Comparison of ENCODE assay signal across 9 cellular contexts in the genomic region with DNA sequence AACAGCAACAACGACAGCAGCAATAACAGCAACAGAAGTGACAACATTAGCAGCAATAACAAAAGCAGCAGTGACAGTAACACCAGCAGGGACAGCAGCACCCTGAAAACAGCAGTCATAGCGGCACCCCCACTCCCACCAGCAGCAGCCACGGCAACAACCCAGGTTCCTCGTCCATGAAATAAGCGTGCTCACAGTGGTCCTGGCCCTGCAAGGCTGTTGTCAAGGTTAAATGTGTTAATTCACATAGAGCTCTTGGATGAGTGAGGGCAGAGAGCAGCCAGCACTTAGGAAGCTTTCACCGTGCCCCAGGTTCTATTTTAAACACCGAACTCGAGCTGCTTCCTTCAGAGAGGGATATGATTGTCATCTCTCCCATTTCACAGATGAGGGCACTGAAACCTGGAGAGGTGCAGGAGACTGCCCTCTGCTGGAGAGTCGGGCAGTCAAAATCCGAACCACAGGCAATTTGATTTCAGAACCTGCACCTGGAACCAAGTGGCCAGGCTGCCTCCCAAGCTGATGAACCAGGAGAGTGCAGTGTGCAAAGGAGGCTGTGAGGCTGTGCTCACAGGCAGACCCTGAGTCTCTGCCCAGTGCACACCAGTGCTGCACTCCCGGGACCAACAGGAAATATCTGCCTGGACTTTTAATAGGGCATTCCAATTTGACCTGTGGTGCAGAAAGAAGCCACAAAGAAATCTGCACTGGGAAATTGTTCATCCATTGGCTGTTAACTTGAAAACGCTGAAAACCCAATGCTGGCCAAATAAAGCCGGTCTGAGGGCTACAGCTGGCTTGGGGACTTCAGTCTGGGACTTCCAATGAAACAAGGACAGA. TPM values are rescaled to one million over a fixed set of nuclear protein-coding genes. Genes with fewer than 3 reads are reported as not detected.
DNase-seq lines count a peak whose midpoint lies in the region; ATAC-seq and TF ChIP-seq lines count a peak whose summit lies in the region.
"Had no signal": no experiment of that assay in that cellular context is flagged by ENCODE, and none has a peak within 500 bp of the region (broad histone marks: within the 10 kb centered on the region; RNA-seq: fewer than 3 reads in every experiment).

No MANE protein-coding gene starts in this region.

- H2BK12ac ChIP-seq in trophoblast cell (ENCODE audit: low read length), result no peak overlapping the region

- H3K79me2 ChIP-seq in trophoblast cell (ENCODE audit: control insufficient read depth, insufficient read depth, low read length, poor library complexity), result no peaks in the 10 kb centered on the region

- H3K4me2 ChIP-seq in trophoblast cell (ENCODE audit: low read length), result no peak overlapping the region

- peak; percentile 64 for TF ChIP-seq CTCF in LNCaP clone FGC (IDR thresholded peaks at IDR 0.05; ENCODE audit: control insufficient read depth, extremely low read depth, insufficient read depth)

- H3K4me3 ChIP-seq in LNCaP clone FGC (ENCODE audit: low read depth, low read length) (no peak overlapping the region), trophoblast cell (ENCODE audit: low read depth, low read length) (no peak overlapping the region)
- H3K4me3 ChIP-seq: dorsolateral prefrontal cortex had no signal

- no peak overlapping the region for H2BK120ac ChIP-seq in trophoblast cell (ENCODE audit: insufficient read depth, low read length, poor library complexity)

- H3K23ac ChIP-seq in trophoblast cell (ENCODE audit: low read length), result no peak overlapping the region

- H3K27ac ChIP-seq in trophoblast cell (ENCODE audit: low read depth, low read length), result no peak overlapping the region
- H3K27ac ChIP-seq: dorsolateral prefrontal cortex had no signal

- no peak overlapping the region for H4K8ac ChIP-seq in trophoblast cell (ENCODE audit: low read depth, low read length)

- peaks cover 2% of the 10 kb centered on the region for H3K9me3 ChIP-seq in trophoblast cell (ENCODE audit: insufficient read depth, low read depth, low read length)

- WGBS in trophoblast cell (ENCODE audit: extremely low coverage, insufficient coverage, insufficient read length), result no CpG with 5 or more reads among the region's 13 CpGs

- H3K9ac ChIP-seq in trophoblast cell (ENCODE audit: low read length), result no peak overlapping the region

- H3K79me1 ChIP-seq in trophoblast cell (ENCODE audit: low read length), result no peaks in the 10 kb centered on the region

- H3K36me3 ChIP-seq in trophoblast cell (ENCODE audit: control insufficient read depth in 1 of 2, insufficient read depth in 2 of 2, low read length in 2 of 2), result no peaks in the 10 kb centered on the region

- no peak overlapping the region for H2BK5ac ChIP-seq in trophoblast cell (ENCODE audit: low read depth, low read length, poor library complexity)

- ATAC-seq in activated CD4-positive, CD25-positive, alpha-beta regulatory T cell treated with anti-CD3 and anti-CD28 coated beads, Interleukin-2, amount 50 U/mL, for 24 hours, result no peak
- no peak for ATAC-seq in GM18858 (IDR thresholded peaks at IDR 0.05; ENCODE audit: unreplicated experiment)
- no peak for ATAC-seq in GM19467 (IDR thresholded peaks at IDR 0.05; ENCODE audit: unreplicated experiment)
- ATAC-seq in HG03460 (IDR thresholded peaks at IDR 0.05; ENCODE audit: unreplicated experiment), result no peak

- H3K4ac ChIP-seq in trophoblast cell (ENCODE audit: low read depth, low read length), result no peak overlapping the region

- H2AFZ ChIP-seq in trophoblast cell (ENCODE audit: insufficient read depth, low read length, poor library complexity), result no peak overlapping the region

- peak; percentile 31 for DNase-seq in activated CD4-positive, CD25-positive, alpha-beta regulatory T cell treated with anti-CD3 and anti-CD28 coated beads, Interleukin-2, amount 50 U/mL, for 72 hours
- peak; percentile 18 for DNase-seq in LNCaP clone FGC (ENCODE audit: low read depth)
- DNase-seq in cerebellar cortex (ENCODE audit: low spot score), result peak; percentile 23
- DNase-seq in trophoblast cell, result peak; percentile 62 to 88

- H2AK5ac ChIP-seq in trophoblast cell (ENCODE audit: low read length), result no peak overlapping the region

- no peak overlapping the region for H3K18ac ChIP-seq in trophoblast cell (ENCODE audit: low read length)

- no peak overlapping the region for H3K14ac ChIP-seq in trophoblast cell (ENCODE audit: low read length)

- H4K12ac ChIP-seq in trophoblast cell (ENCODE audit: low read depth, low read length), result no peak overlapping the region

- H3K27me3 ChIP-seq in trophoblast cell (ENCODE audit: insufficient read depth, low read length), result no peaks in the 10 kb centered on the region

- H4K91ac ChIP-seq in trophoblast cell (ENCODE audit: low read depth, low read length), result no peak overlapping the region

- no peaks in the 10 kb centered on the region for H3K4me1 ChIP-seq in trophoblast cell (ENCODE audit: control insufficient read depth in 1 of 2, insufficient read depth in 2 of 2, low read length in 2 of 2)

RNA-seq across cellular contexts. Expression of gene FGF3, which starts 22.9 kb away (rescaled TPM):
- polyA plus RNA-seq in trophoblast cell (2013), result not detected in 2 replicates

Comparison
In these comparisons a context has a peak if more than half of its experiments do, and no peak if none do; other contexts are left out.
1. DNase-seq: peak in every context shown above with its lines; median percentile 75 in trophoblast cell; 31 in activated CD4-positive, CD25-positive, alpha-beta regulatory T cell treated with anti-CD3 and anti-CD28 coated beads, Interleukin-2, amount 50 U/mL, for 72 hours; 23 in cerebellar cortex; 18 in LNCaP clone FGC.